Comparison of ENCODE assay signal across 8 cellular contexts in genomic region chr10:8367676-8368411, GRCh38.
A peak's percentile ranks its signal among the peaks of the same experiment; 100 is the strongest.
DNase-seq lines count a peak whose midpoint lies in the region; ATAC-seq, FAIRE-seq and TF ChIP-seq lines count a peak whose summit lies in the region.
"Not testable (repeated sequence)": the region's sequence is repeated elsewhere in the genome, so short reads cannot be mapped to it uniquely, and the experiment has no call there.

No MANE protein-coding gene starts in this region.

- FAIRE-seq in A549 (lab: Jason Lieb, UNC), result peak; percentile 78
- FAIRE-seq in K562 (lab: Jason Lieb, UNC), result not testable (repeated sequence)

- TF ChIP-seq EP300 in A549 (IDR thresholded peaks at IDR 0.05); K562 (IDR thresholded peaks at IDR 0.05; ENCODE audit: low read length): not testable (repeated sequence)

- not testable (repeated sequence) for H2AFZ ChIP-seq in PC-3 (ENCODE audit: low read length); K562 (ENCODE audit: low read depth, low read length)

- CTCF ChIA-PET in A549 (lab: Yijun Ruan, JAX) (interaction anchor here (0.6 kb wide), 1 partner anchor 295 kb away, joined by 3 read pairs; no protein-coding TSS in a partner anchor), HEK293 (lab: Yijun Ruan, JAX) (interaction anchor here (0.6 kb wide), 1 partner anchor 462 kb away, joined by 3 read pairs; no protein-coding TSS in a partner anchor), K562 (lab: Yijun Ruan, JAX; ENCODE audit: low intra/inter-chr PET ratio) (interaction anchor here (0.6 kb wide), 1 partner anchor 756 kb away, joined by 3 read pairs; no protein-coding TSS in a partner anchor)
- CTCF ChIA-PET in Caco-2 (lab: Charles Lee); PC-3 (lab: Charles Lee): not testable (repeated sequence)

- H3K4me1 ChIP-seq in A549 (peaks cover 23% of the 10 kb centered on the region), Caco-2 (peaks cover 19% of the 10 kb centered on the region), PC-3 (ENCODE audit: insufficient read depth, low read length) (peaks cover 22% of the 10 kb centered on the region)
- not testable (repeated sequence) for H3K4me1 ChIP-seq in HEK293 (ENCODE audit: control insufficient read depth, insufficient read depth, low read length); K562 (replicated peaks in 1 of 2; ENCODE audit: control insufficient read depth in 2 of 2, insufficient read depth in 2 of 2, low read length in 2 of 2)

- peak overlapping the region; percentile 99 for H3K27ac Mint-ChIP-seq in Caco-2 (ENCODE audit: unreplicated experiment)
- H3K27ac Mint-ChIP-seq in T-helper 17 cell, result peak overlapping the region; percentile 95
- peak overlapping the region; percentile 44 for H3K27ac Mint-ChIP-seq in activated T-cell treated with anti-CD3 and anti-CD28 coated beads, Interleukin-2, amount 50 U/mL, for 24 hours
- H3K27ac Mint-ChIP-seq in stimulated activated naive B cell treated with anti-CD40 and anti-IgM and Interleukin-4, amounts not matched to agents 10 μg/mL and 1 μg/mL and 100 μg/mL, for 72 hours, result peak overlapping the region; percentile 42

- H3K4me2 ChIP-seq in A549, result peak overlapping the region; percentile 80; the same call in 1 of the 3 replicates
- not testable (repeated sequence) for H3K4me2 ChIP-seq in PC-3 (ENCODE audit: low read length); K562 (ENCODE audit: insufficient read depth, low read length)

- H3K27me3 ChIP-seq in Caco-2 (replicated peaks; ENCODE audit: control insufficient read depth, insufficient read depth, low read length); PC-3 (ENCODE audit: low read length); K562 (ENCODE audit: control insufficient read depth in 2 of 2, insufficient read depth in 2 of 2, low read length in 2 of 2): not testable (repeated sequence)

- not testable (repeated sequence) for ATAC-seq in A549; PC-3; T-helper 17 cell; K562; stimulated activated naive B cell treated with anti-CD40 and anti-IgM and Interleukin-4, amounts not matched to agents 10 μg/mL and 1 μg/mL and 100 μg/mL, for 72 hours (replicated peaks)

- not testable (repeated sequence) for H3K4me3 ChIP-seq in A549; Caco-2 (ENCODE audit: low read depth, low read length); HEK293 (ENCODE audit: low read depth, low read length); PC-3 (ENCODE audit: low read length); K562

- not testable (repeated sequence) for H3K9me2 ChIP-seq in PC-3 (replicated peaks; ENCODE audit: low read length)

- TF ChIP-seq POLR2A in A549 (IDR thresholded peaks at IDR 0.05; ENCODE audit: low read length); K562 (conservative IDR thresholded peaks at IDR 0.05): not testable (repeated sequence)

- H3K79me2 ChIP-seq in PC-3 (ENCODE audit: low read length); K562 (ENCODE audit: control insufficient read depth, insufficient read depth, low read length): not testable (repeated sequence)

- H3K27me3 Mint-ChIP-seq in Caco-2 (ENCODE audit: insufficient read depth, unreplicated experiment); T-helper 17 cell; activated T-cell treated with anti-CD3 and anti-CD28 coated beads, Interleukin-2, amount 50 U/mL, for 24 hours: not testable (repeated sequence)
- H3K27me3 Mint-ChIP-seq in stimulated activated naive B cell treated with anti-CD40 and anti-IgM and Interleukin-4, amounts not matched to agents 10 μg/mL and 1 μg/mL and 100 μg/mL, for 72 hours, result peaks cover 5 to 12% of the 10 kb centered on the region in 2 donors

- TF ChIP-seq RAD21 in A549 (conservative IDR thresholded peaks at IDR 0.05 in 1 of 2, IDR thresholded peaks at IDR 0.05 in 1 of 2); K562 (CRISPR knock-in tag; conservative IDR thresholded peaks at IDR 0.05 in 1 of 2, IDR thresholded peaks at IDR 0.05 in 1 of 2): not testable (repeated sequence)

- not testable (repeated sequence) for H3F3A ChIP-seq in PC-3 (ENCODE audit: low read length, unreplicated experiment)

- peaks cover 14% of the 10 kb centered on the region for H3K36me3 Mint-ChIP-seq in Caco-2 (ENCODE audit: insufficient read depth, unreplicated experiment)
- not testable (repeated sequence) for H3K36me3 Mint-ChIP-seq in T-helper 17 cell (ENCODE audit: low read depth); activated T-cell treated with anti-CD3 and anti-CD28 coated beads, Interleukin-2, amount 50 U/mL, for 24 hours (ENCODE audit: low read depth); stimulated activated naive B cell treated with anti-CD40 and anti-IgM and Interleukin-4, amounts not matched to agents 10 μg/mL and 1 μg/mL and 100 μg/mL, for 72 hours

- H3K36me3 ChIP-seq in Caco-2 (ENCODE audit: control insufficient read depth, insufficient read depth, low read length); HEK293 (ENCODE audit: control insufficient read depth in 2 of 2, insufficient read depth in 1 of 2, low read length in 2 of 2); PC-3 (ENCODE audit: low read depth, low read length); K562 (ENCODE audit: control insufficient read depth, insufficient read depth, low read length): not testable (repeated sequence)

- POLR2A ChIA-PET in A549 (lab: Yijun Ruan, JAX); HEK293 (lab: Yijun Ruan, JAX); PC-3 (lab: Charles Lee; ENCODE audit: unreplicated experiment); K562 (lab: Yijun Ruan, JAX): not testable (repeated sequence)
- POLR2A ChIA-PET in Caco-2 (lab: Charles Lee), result interaction anchor here (0.6 kb wide), 1 partner anchor 496 kb away, joined by 4 read pairs; no protein-coding TSS in a partner anchor

- TF ChIP-seq CTCF in A549 (IDR thresholded peaks at IDR 0.05); Caco-2 (IDR thresholded peaks at IDR 0.05; ENCODE audit: insufficient read depth in 1 of 2, low read depth in 1 of 2, low read length in 1 of 2, severe bottlenecking in 1 of 2, unreplicated experiment in 1 of 2); HEK293 (tag by site-specific recombination; IDR thresholded peaks at IDR 0.05); PC-3 (conservative IDR thresholded peaks at IDR 0.05; ENCODE audit: low read depth, low read length); K562 (IDR thresholded peaks at IDR 0.05 in 2 of 3, conservative IDR thresholded peaks at IDR 0.05 in 1 of 3; ENCODE audit: insufficient read depth in 2 of 3, low read depth in 1 of 3, low read length in 3 of 3): not testable (repeated sequence)

- WGBS in A549 (ENCODE audit: missing lambda C conversion rate), result 75% methylated on average over 3 of the region's 3 CpGs
- 0% methylated on average over 3 of the region's 3 CpGs for WGBS in K562 (ENCODE audit: insufficient coverage, low coverage, missing lambda C conversion rate)

- H3K9me3 ChIP-seq in A549; Caco-2; HEK293 (ENCODE audit: control insufficient read depth, insufficient read depth, low read depth, low read length); PC-3 (ENCODE audit: low read length); T-helper 17 cell (ENCODE audit: control insufficient read depth, low read length, poor library complexity, severe bottlenecking); K562 (replicated peaks; ENCODE audit: control insufficient read depth, insufficient read depth, low read depth, low read length): not testable (repeated sequence)

- intact Hi-C loops in Caco-2 (cut with micrococcal nuclease; ENCODE audit: unreplicated experiment), result loop anchor here (2.0 to 5.0 kb wide), 7 partner anchors 49 to 826 kb away; no protein-coding TSS in a partner anchor
- intact Hi-C loops in PC-3 (cut with micrococcal nuclease), result loop anchor here (10.0 kb wide), 1 partner anchor 313 kb away; the partner anchor contains the start of gene GATA3
- intact Hi-C loops in K562 (cut with micrococcal nuclease), result not testable (repeated sequence)

- H3K9me1 ChIP-seq in K562 (ENCODE audit: control insufficient read depth, insufficient read depth, low read length), result not testable (repeated sequence)

- BruUV-seq in Caco-2 (replicated peaks; lab: Mats Ljungman, UMichigan); PC-3 (replicated peaks; lab: Mats Ljungman, UMichigan); K562 (replicated peaks; lab: Mats Ljungman, UMichigan): not testable (repeated sequence)

- H3K9me3 Mint-ChIP-seq in Caco-2 (ENCODE audit: unreplicated experiment), result peaks cover 23% of the 10 kb centered on the region
- H3K9me3 Mint-ChIP-seq in activated T-cell treated with anti-CD3 and anti-CD28 coated beads, Interleukin-2, amount 50 U/mL, for 24 hours, result not testable (repeated sequence)
- H3K9me3 Mint-ChIP-seq in stimulated activated naive B cell treated with anti-CD40 and anti-IgM and Interleukin-4, amounts not matched to agents 10 μg/mL and 1 μg/mL and 100 μg/mL, for 72 hours, result peaks cover 5 to 12% of the 10 kb centered on the region in 2 donors

- H3K27ac ChIP-seq in A549 (peak overlapping the region; percentile 87 to 95), PC-3 (ENCODE audit: low read length) (peak overlapping the region; percentile 97)
- H3K27ac ChIP-seq in HEK293 (ENCODE audit: extremely low read depth, low read depth, low read length); K562 (ENCODE audit: extremely low read depth, low read depth, low read length): not testable (repeated sequence)

- H4K20me1 ChIP-seq in PC-3 (ENCODE audit: low read length); K562 (replicated peaks; ENCODE audit: control insufficient read depth, insufficient read depth, low read length): not testable (repeated sequence)

- H3K4me3 Mint-ChIP-seq in Caco-2 (ENCODE audit: unreplicated experiment), result peak overlapping the region; percentile 79
- H3K4me3 Mint-ChIP-seq in T-helper 17 cell, result peak overlapping the region; percentile 22
- not testable (repeated sequence) for H3K4me3 Mint-ChIP-seq in activated T-cell treated with anti-CD3 and anti-CD28 coated beads, Interleukin-2, amount 50 U/mL, for 24 hours; stimulated activated naive B cell treated with anti-CD40 and anti-IgM and Interleukin-4, amounts not matched to agents 10 μg/mL and 1 μg/mL and 100 μg/mL, for 72 hours

- H3K4me1 Mint-ChIP-seq in Caco-2 (ENCODE audit: low read depth, unreplicated experiment) (peaks cover 28% of the 10 kb centered on the region), T-helper 17 cell (peaks cover 33% of the 10 kb centered on the region)
- H3K4me1 Mint-ChIP-seq in activated T-cell treated with anti-CD3 and anti-CD28 coated beads, Interleukin-2, amount 50 U/mL, for 24 hours (ENCODE audit: low read depth), result peaks cover 41% of the 10 kb centered on the region
- not testable (repeated sequence) for H3K4me1 Mint-ChIP-seq in stimulated activated naive B cell treated with anti-CD40 and anti-IgM and Interleukin-4, amounts not matched to agents 10 μg/mL and 1 μg/mL and 100 μg/mL, for 72 hours

- peak overlapping the region; percentile 67; the same call in 1 of the 2 replicates for H3K9ac ChIP-seq in PC-3 (ENCODE audit: low read length)
- not testable (repeated sequence) for H3K9ac ChIP-seq in K562 (ENCODE audit: insufficient read depth in 1 of 2, low read depth in 2 of 2, low read length in 2 of 2)

- not testable (repeated sequence) for DNase-seq in A549 (ENCODE audit: low read depth in 1 of 2, low spot score in 1 of 2); Caco-2; PC-3; T-helper 17 cell; activated T-cell treated with anti-CD3 and anti-CD28 coated beads, Interleukin-2, amount 50 U/mL, for 24 hours; K562 (ENCODE audit: extremely low read depth in 1 of 4, low spot score in 3 of 4); stimulated activated naive B cell treated with anti-CD40 and anti-IgM and Interleukin-4, amounts not matched to agents 10 μg/mL and 1 μg/mL and 100 μg/mL, for 72 hours

- in situ Hi-C loops in K562 (cut with MboI), result not testable (repeated sequence)

Comparison
In these comparisons a context has a peak if more than half of its experiments do, and no peak if none do; other contexts are left out.
1. H3K27ac Mint-ChIP-seq: peak in every context shown above with its lines; median percentile 99 in Caco-2; 95 in T-helper 17 cell; 44 in activated T-cell treated with anti-CD3 and anti-CD28 coated beads, Interleukin-2, amount 50 U/mL, for 24 hours; 42 in stimulated activated naive B cell treated with anti-CD40 and anti-IgM and Interleukin-4, amounts not matched to agents 10 μg/mL and 1 μg/mL and 100 μg/mL, for 72 hours.